In the genomic region with DNA sequence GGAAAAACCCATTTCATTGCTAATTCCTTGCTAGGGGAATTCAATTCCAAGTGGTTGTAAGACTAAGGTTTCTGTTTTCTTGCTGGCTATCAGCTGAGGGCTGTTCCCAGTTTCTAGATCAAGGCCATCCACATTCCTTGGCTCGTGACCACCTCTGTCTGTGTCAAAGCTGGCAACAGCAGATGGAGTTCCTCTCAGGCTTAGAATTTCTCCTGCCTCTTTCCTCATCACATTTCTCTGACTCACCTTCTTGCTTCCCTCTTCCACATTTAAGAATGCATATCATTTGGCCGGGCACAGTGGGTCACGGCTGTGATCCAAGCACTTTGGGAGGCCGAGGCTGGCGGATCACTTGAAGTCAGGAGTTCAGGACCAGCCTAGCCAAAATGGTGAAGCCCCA, we compare ENCODE assay signal across 18 cellular contexts. TPM values are rescaled to one million over a fixed set of nuclear protein-coding genes. Genes with fewer than 3 reads are reported as not detected.
DNase-seq lines count a peak whose midpoint lies in the region; ATAC-seq and TF ChIP-seq lines count a peak whose summit lies in the region.
"Had no signal": no experiment of that assay in that cellular context is flagged by ENCODE, and none has a peak within 500 bp of the region (broad histone marks: within the 10 kb centered on the region; RNA-seq: fewer than 3 reads in every experiment).

No MANE protein-coding gene starts in this region.

- DNase-seq in Right ventricle myocardium inferior (ENCODE audit: missing footprints), result no peak
- no peak for DNase-seq in cardiac septum (ENCODE audit: low spot score)
- DNase-seq in posterior vena cava (ENCODE audit: low spot score), result peak; percentile 89
- DNase-seq in foreskin keratinocyte, result no peak
- DNase-seq in epidermal melanocyte (ENCODE audit: insufficient read length, low spot score), result no peak
- DNase-seq in colonic mucosa, result no peak
- DNase-seq: 8988T; activated CD4-positive, CD25-positive, alpha-beta regulatory T cell treated with anti-CD3 and anti-CD28 coated beads, Interleukin-2, amount 50 U/mL, for 72 hours; CD4-positive, alpha-beta memory T cell; NCI-H1092 treated with DMSO at 0.1 percent for 48 hours; NCI-H2171; NK-92 treated with Interleukin-12 subunit alpha and Interleukin-12 subunit beta, amount 100 ng/mL, for 24 hours; T-helper 17 cell had no signal

- no peak overlapping the region for H3K9ac ChIP-seq in colonic mucosa (ENCODE audit: low read depth in 2 of 2, low read length in 2 of 2)

- no peak overlapping the region for H3K4me3 Mint-ChIP-seq in activated T-helper 17 cell treated with anti-CD3 and anti-CD28 coated beads, Interleukin-2, amount 50 U/mL, for 72 hours
- H3K4me3 Mint-ChIP-seq: activated naive CD4-positive, alpha-beta T cell treated with anti-CD3 and anti-CD28 coated beads, Interleukin-2, amount 50 U/mL, for 24 hours; CD4-positive, alpha-beta memory T cell; natural killer cell treated with Interleukin-12 subunit alpha and Interleukin-12 subunit beta and Interleukin-15 and Interleukin-18, amount 100 ng/mL, for 72 hours; stimulated activated memory B cell treated with anti-CD40 and anti-IgM and Interleukin-4, amounts not matched to agents 10 μg/mL and 1 μg/mL and 100 μg/mL, for 72 hours; T-helper 17 cell had no signal

- H3K4me3 ChIP-seq in gastroesophageal sphincter (no peak overlapping the region), colonic mucosa (no peak overlapping the region)

- no peak for TF ChIP-seq EP300 in gastroesophageal sphincter (IDR thresholded peaks at IDR 0.05)

- H3K9me3 Mint-ChIP-seq in activated T-helper 17 cell treated with anti-CD3 and anti-CD28 coated beads, Interleukin-2, amount 50 U/mL, for 72 hours, result no peaks in the 10 kb centered on the region
- H3K9me3 Mint-ChIP-seq: activated naive CD4-positive, alpha-beta T cell treated with anti-CD3 and anti-CD28 coated beads, Interleukin-2, amount 50 U/mL, for 24 hours; natural killer cell treated with Interleukin-12 subunit alpha and Interleukin-12 subunit beta and Interleukin-15 and Interleukin-18, amount 100 ng/mL, for 72 hours; stimulated activated memory B cell treated with anti-CD40 and anti-IgM and Interleukin-4, amounts not matched to agents 10 μg/mL and 1 μg/mL and 100 μg/mL, for 72 hours had no signal

- intact Hi-C loops in Right ventricle myocardium inferior (cut with DNase I), result no loop called here
- intact Hi-C loops in cardiac septum (cut with DNase I), result no loop called here
- intact Hi-C loops in posterior vena cava (cut with DNase I), result no loop called here
- intact Hi-C loops in colonic mucosa (cut with DNase I), result no loop called here

- 50% methylated on average over 2 of the region's 5 CpGs; no CpG with 5 or more reads in 1 of the 2 donors for WGBS in gastroesophageal sphincter (ENCODE audit: low coverage in 1 of 2), 2 donors

- H3K27ac Mint-ChIP-seq in activated T-helper 17 cell treated with anti-CD3 and anti-CD28 coated beads, Interleukin-2, amount 50 U/mL, for 72 hours, result no peak overlapping the region
- H3K27ac Mint-ChIP-seq: activated naive CD4-positive, alpha-beta T cell treated with anti-CD3 and anti-CD28 coated beads, Interleukin-2, amount 50 U/mL, for 24 hours; CD4-positive, alpha-beta memory T cell; natural killer cell treated with Interleukin-12 subunit alpha and Interleukin-12 subunit beta and Interleukin-15 and Interleukin-18, amount 100 ng/mL, for 72 hours; stimulated activated memory B cell treated with anti-CD40 and anti-IgM and Interleukin-4, amounts not matched to agents 10 μg/mL and 1 μg/mL and 100 μg/mL, for 72 hours; T-helper 17 cell had no signal

- H3K27me3 ChIP-seq in gastroesophageal sphincter (no peaks in the 10 kb centered on the region), foreskin keratinocyte (peaks cover 24% of the 10 kb centered on the region), colonic mucosa (no peaks in the 10 kb centered on the region)

- peaks cover 0 to 3% of the 10 kb centered on the region in 2 donors for H3K36me3 ChIP-seq in gastroesophageal sphincter
- H3K36me3 ChIP-seq in colonic mucosa, result no peaks in the 10 kb centered on the region

- H3K4me1 ChIP-seq in gastroesophageal sphincter (peaks cover 0 to 48% (median 7%) of the 10 kb centered on the region in 3 donors), foreskin keratinocyte (no peaks in the 10 kb centered on the region), colonic mucosa (no peaks in the 10 kb centered on the region)

- peak; percentile 32 for ATAC-seq in Right ventricle myocardium inferior
- peak; percentile 75 for ATAC-seq in gastroesophageal sphincter
- ATAC-seq in activated T-helper 17 cell treated with anti-CD3 and anti-CD28 coated beads, Interleukin-2, amount 50 U/mL, for 72 hours (replicated peaks), result no peak
- ATAC-seq in foreskin keratinocyte, result no peak
- ATAC-seq: natural killer cell treated with Interleukin-12 subunit alpha and Interleukin-12 subunit beta and Interleukin-15 and Interleukin-18, amount 100 ng/mL, for 72 hours; stimulated activated memory B cell treated with anti-CD40 and anti-IgM and Interleukin-4, amounts not matched to agents 10 μg/mL and 1 μg/mL and 100 μg/mL, for 72 hours; T-helper 17 cell had no signal

- H3K27ac ChIP-seq in gastroesophageal sphincter, result no peak overlapping the region
- H3K27ac ChIP-seq in foreskin keratinocyte, result no peak overlapping the region
- no peak overlapping the region for H3K27ac ChIP-seq in colonic mucosa

- H3K4me1 Mint-ChIP-seq in activated T-helper 17 cell treated with anti-CD3 and anti-CD28 coated beads, Interleukin-2, amount 50 U/mL, for 72 hours, result no peaks in the 10 kb centered on the region
- H3K4me1 Mint-ChIP-seq: activated naive CD4-positive, alpha-beta T cell treated with anti-CD3 and anti-CD28 coated beads, Interleukin-2, amount 50 U/mL, for 24 hours; CD4-positive, alpha-beta memory T cell; stimulated activated memory B cell treated with anti-CD40 and anti-IgM and Interleukin-4, amounts not matched to agents 10 μg/mL and 1 μg/mL and 100 μg/mL, for 72 hours had no signal

- no peaks in the 10 kb centered on the region for H3K36me3 Mint-ChIP-seq in activated T-helper 17 cell treated with anti-CD3 and anti-CD28 coated beads, Interleukin-2, amount 50 U/mL, for 72 hours (ENCODE audit: low read depth)
- H3K36me3 Mint-ChIP-seq: activated naive CD4-positive, alpha-beta T cell treated with anti-CD3 and anti-CD28 coated beads, Interleukin-2, amount 50 U/mL, for 24 hours; CD4-positive, alpha-beta memory T cell; natural killer cell treated with Interleukin-12 subunit alpha and Interleukin-12 subunit beta and Interleukin-15 and Interleukin-18, amount 100 ng/mL, for 72 hours; stimulated activated memory B cell treated with anti-CD40 and anti-IgM and Interleukin-4, amounts not matched to agents 10 μg/mL and 1 μg/mL and 100 μg/mL, for 72 hours had no signal

- TF ChIP-seq CTCF in gastroesophageal sphincter (IDR thresholded peaks at IDR 0.05), result no peak
- no peak for TF ChIP-seq CTCF in foreskin keratinocyte (conservative IDR thresholded peaks at IDR 0.05)
- TF ChIP-seq CTCF in colonic mucosa (IDR thresholded peaks at IDR 0.05), result no peak

- no peak for TF ChIP-seq POLR2A in gastroesophageal sphincter (IDR thresholded peaks at IDR 0.05)

- no peaks in the 10 kb centered on the region for H3K9me3 ChIP-seq in gastroesophageal sphincter
- H3K9me3 ChIP-seq in colonic mucosa, result no peaks in the 10 kb centered on the region

- peaks cover 16% of the 10 kb centered on the region for H3K27me3 Mint-ChIP-seq in activated T-helper 17 cell treated with anti-CD3 and anti-CD28 coated beads, Interleukin-2, amount 50 U/mL, for 72 hours

RNA-seq across cellular contexts. Expression of gene DAB2IP, which starts 19.0 kb away (rescaled TPM):
- total RNA-seq in Right ventricle myocardium inferior, result 53.0 TPM
- 60.3 TPM for total RNA-seq in cardiac septum
- total RNA-seq in gastroesophageal sphincter, result 10 to 100 TPM; 42.0 to 93.4 (median 47.9) TPM
- total RNA-seq in posterior vena cava, result 10 to 100 TPM; 68.1 to 83.8 TPM
- under 1 TPM in 1 of 2 donors, not detected in 1; 0.09 TPM for total RNA-seq in activated T-helper 17 cell treated with anti-CD3 and anti-CD28 coated beads, Interleukin-2, amount 50 U/mL, for 72 hours
- 26.5 and 26.6 TPM in 2 replicates for total RNA-seq in foreskin keratinocyte
- polyA plus RNA-seq in foreskin keratinocyte, result 12.5 and 14.1 TPM in 2 replicates
- 100 to 1,000 TPM; 126 to 130 TPM for total RNA-seq in colonic mucosa
- total RNA-seq: CD4-positive, alpha-beta memory T cell; T-helper 17 cell had no signal
- polyA plus RNA-seq: CD4-positive, alpha-beta memory T cell had no signal

Comparison
In these comparisons a context has a peak if more than half of its experiments do, and no peak if none do; other contexts are left out.
1. ATAC-seq: peak in Right ventricle myocardium inferior (single experiment) and gastroesophageal sphincter (single experiment); none in activated T-helper 17 cell treated with anti-CD3 and anti-CD28 coated beads, Interleukin-2, amount 50 U/mL, for 72 hours (single experiment) and foreskin keratinocyte (single experiment).
2. RNA of gene DAB2IP, which starts 19.0 kb away (total RNA-seq): 126 to 130 TPM in colonic mucosa, 68.1 to 83.8 TPM in posterior vena cava, 60.3 TPM in cardiac septum (single experiment), 53.0 TPM in Right ventricle myocardium inferior (single experiment), 42.0 to 93.4 TPM in gastroesophageal sphincter and 26.5 to 26.6 TPM in foreskin keratinocyte; 0.09 TPM in activated T-helper 17 cell treated with anti-CD3 and anti-CD28 coated beads, Interleukin-2, amount 50 U/mL, for 72 hours; every median in the first group is over 10 times any median in the second.